Comparison of ENCODE assay signal across 1 cellular context in genomic region chr11:111785886-111786412, GRCh38.
A peak's percentile ranks its signal among the peaks of the same experiment; 100 is the strongest.
TF ChIP-seq lines count a peak whose summit lies in the region.

No MANE protein-coding gene starts in this region.

TF ChIP-seq in liver, 16 proteins besides CTCF, POLR2A, EP300 and RAD21 (continued from another document):
- TF ChIP-seq, protein P1, sequence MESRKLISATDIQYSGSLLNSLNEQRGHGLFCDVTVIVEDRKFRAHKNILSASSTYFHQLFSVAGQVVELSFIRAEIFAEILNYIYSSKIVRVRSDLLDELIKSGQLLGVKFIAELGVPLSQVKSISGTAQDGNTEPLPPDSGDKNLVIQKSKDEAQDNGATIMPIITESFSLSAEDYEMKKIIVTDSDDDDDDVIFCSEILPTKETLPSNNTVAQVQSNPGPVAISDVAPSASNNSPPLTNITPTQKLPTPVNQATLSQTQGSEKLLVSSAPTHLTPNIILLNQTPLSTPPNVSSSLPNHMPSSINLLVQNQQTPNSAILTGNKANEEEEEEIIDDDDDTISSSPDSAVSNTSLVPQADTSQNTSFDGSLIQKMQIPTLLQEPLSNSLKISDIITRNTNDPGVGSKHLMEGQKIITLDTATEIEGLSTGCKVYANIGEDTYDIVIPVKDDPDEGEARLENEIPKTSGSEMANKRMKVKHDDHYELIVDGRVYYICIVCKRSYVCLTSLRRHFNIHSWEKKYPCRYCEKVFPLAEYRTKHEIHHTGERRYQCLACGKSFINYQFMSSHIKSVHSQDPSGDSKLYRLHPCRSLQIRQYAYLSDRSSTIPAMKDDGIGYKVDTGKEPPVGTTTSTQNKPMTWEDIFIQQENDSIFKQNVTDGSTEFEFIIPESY (IDR thresholded peaks at IDR 0.05) = peak; percentile 93
- TF ChIP-seq TAF1 (conservative IDR thresholded peaks at IDR 0.05) = peak; percentile 89
- TF ChIP-seq HNF4A (conservative IDR thresholded peaks at IDR 0.05) = peak; percentile 98 to 99
